In the genomic region with DNA sequence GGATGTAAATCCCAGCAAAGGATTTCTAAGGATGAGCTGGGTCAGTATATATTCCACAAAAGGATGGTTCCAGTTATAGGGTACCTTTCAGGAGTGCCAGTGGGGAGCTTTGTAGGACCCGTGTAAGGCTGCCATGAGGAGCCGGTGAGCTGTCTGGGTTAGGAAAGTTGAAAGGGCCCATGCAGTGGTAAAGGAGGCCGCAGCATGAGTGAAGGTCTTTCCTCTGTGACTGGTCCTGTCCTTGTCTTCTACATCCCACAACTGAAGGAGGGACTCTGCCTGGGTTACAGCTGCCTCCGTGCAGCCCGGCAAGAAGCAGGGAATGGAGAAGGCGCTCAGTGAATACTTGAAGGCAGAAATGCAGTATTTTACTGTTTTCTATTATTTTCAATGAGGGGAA, we compare ENCODE assay signal across 1 cellular context.
TF ChIP-seq lines count a peak whose summit lies in the region.

No MANE protein-coding gene starts in this region.

TF ChIP-seq in HEK293, 187 proteins besides CTCF, POLR2A, EP300 and RAD21:
- TF ChIP-seq, protein P1, sequence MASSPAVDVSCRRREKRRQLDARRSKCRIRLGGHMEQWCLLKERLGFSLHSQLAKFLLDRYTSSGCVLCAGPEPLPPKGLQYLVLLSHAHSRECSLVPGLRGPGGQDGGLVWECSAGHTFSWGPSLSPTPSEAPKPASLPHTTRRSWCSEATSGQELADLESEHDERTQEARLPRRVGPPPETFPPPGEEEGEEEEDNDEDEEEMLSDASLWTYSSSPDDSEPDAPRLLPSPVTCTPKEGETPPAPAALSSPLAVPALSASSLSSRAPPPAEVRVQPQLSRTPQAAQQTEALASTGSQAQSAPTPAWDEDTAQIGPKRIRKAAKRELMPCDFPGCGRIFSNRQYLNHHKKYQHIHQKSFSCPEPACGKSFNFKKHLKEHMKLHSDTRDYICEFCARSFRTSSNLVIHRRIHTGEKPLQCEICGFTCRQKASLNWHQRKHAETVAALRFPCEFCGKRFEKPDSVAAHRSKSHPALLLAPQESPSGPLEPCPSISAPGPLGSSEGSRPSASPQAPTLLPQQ (tag by site-specific recombination; IDR thresholded peaks at IDR 0.05), result no peak
- TF ChIP-seq ZNF292 (tag by site-specific recombination; IDR thresholded peaks at IDR 0.05; ENCODE audit: borderline replicate concordance, low read depth) (0 out of 2 replicates have a peak, but pooled peaks have one; percentile 2), ZFP3 (tag by site-specific recombination; IDR thresholded peaks at IDR 0.05; ENCODE audit: low read depth) (no peak)
- TF ChIP-seq, protein P2, sequence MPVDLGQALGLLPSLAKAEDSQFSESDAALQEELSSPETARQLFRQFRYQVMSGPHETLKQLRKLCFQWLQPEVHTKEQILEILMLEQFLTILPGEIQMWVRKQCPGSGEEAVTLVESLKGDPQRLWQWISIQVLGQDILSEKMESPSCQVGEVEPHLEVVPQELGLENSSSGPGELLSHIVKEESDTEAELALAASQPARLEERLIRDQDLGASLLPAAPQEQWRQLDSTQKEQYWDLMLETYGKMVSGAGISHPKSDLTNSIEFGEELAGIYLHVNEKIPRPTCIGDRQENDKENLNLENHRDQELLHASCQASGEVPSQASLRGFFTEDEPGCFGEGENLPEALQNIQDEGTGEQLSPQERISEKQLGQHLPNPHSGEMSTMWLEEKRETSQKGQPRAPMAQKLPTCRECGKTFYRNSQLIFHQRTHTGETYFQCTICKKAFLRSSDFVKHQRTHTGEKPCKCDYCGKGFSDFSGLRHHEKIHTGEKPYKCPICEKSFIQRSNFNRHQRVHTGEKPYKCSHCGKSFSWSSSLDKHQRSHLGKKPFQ (tag by site-specific recombination; IDR thresholded peaks at IDR 0.05), result no peak
